Comparison of ENCODE assay signal across 28 cellular contexts in the genomic region with DNA sequence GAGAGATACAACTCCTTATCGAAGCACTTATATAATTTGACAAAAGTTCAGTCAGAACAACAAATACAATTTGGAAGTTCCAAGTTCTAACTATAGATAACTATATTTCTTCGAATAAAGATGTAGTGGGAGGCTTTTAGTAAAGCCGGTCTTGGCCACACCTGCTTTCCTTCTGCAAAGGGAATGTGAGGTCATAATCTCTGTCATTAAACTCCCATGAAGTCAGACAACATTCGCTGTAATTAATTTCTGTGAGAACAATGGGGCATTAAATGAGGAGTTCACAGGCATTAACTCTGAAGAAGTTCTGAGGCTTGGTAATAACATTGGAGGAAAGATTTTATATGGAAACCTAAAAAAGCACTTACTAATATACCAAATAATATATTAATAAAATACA.
DNase-seq lines count a peak whose midpoint lies in the region; ATAC-seq, FAIRE-seq and TF ChIP-seq lines count a peak whose summit lies in the region.
"Had no signal": no experiment of that assay in that cellular context is flagged by ENCODE, and none has a peak within 500 bp of the region (broad histone marks: within the 10 kb centered on the region; RNA-seq: fewer than 3 reads in every experiment).

No MANE protein-coding gene starts in this region.

- H3K4me3 Mint-ChIP-seq in mesothelial cell of epicardium: no peak overlapping the region
- H3K4me3 Mint-ChIP-seq: CD14-positive monocyte; CD4-positive, alpha-beta memory T cell; CD4-positive, CD25-positive, alpha-beta regulatory T cell; CD8-positive, alpha-beta memory T cell had no signal

- POLR2A ChIA-PET in endothelial cell of umbilical vein (lab: Charles Lee): no interaction called here

- CTCF ChIA-PET in endothelial cell of umbilical vein (lab: Charles Lee): no interaction called here

- peaks cover 58% of the 10 kb centered on the region for H3K4me1 ChIP-seq in SJCRH30
- peaks cover 27% of the 10 kb centered on the region for H3K4me1 ChIP-seq in endothelial cell of umbilical vein (ENCODE audit: control insufficient read depth, extremely low read depth, insufficient read depth, low read length)
- H3K4me1 ChIP-seq: BE2C, BLaER1 had no signal

- intact Hi-C loops in endothelial cell of umbilical vein (cut with micrococcal nuclease): loop anchor here (2.0 kb wide), 1 partner anchor 141 kb away; no protein-coding TSS in a partner anchor

- FAIRE-seq in endothelial cell of umbilical vein (lab: Jason Lieb, UNC): no peak
- FAIRE-seq: A204.1, GM12878, GM12892, GM18507 had no signal

- H3K27ac Mint-ChIP-seq in mesothelial cell of epicardium: peak overlapping the region; percentile 21
- H3K27ac Mint-ChIP-seq: CD4-positive, alpha-beta memory T cell; CD4-positive, CD25-positive, alpha-beta regulatory T cell; CD8-positive, alpha-beta memory T cell had no signal

- DNase-seq in NCI-H146 treated with DMSO at 0.1 percent for 48 hours (lab: John Stamatoyannopoulos, UW; ENCODE audit: unreplicated experiment) (peak; percentile 18), SJCRH30 (peak; percentile 16 to 67), endothelial cell of umbilical vein (ENCODE audit: low read depth, low spot score) (peak; percentile 21), mesothelial cell of epicardium (ENCODE audit: low spot score in 2 of 2, unreplicated experiment in 2 of 2) (no peak), islet precursor cell (no peak), amygdala (lab: John Stamatoyannopoulos, UW) (no peak)
- DNase-seq: 8988T; ACHN; BE2C; CD4-positive, alpha-beta memory T cell; CD4-positive, CD25-positive, alpha-beta regulatory T cell; CD8-positive, alpha-beta memory T cell; COR-L47; DMS 273 treated with DMSO at 0.1 percent for 48 hours; DMS153; DMS53; DMS79; DND-41; EL; GDM1 had no signal

- no peaks in the 10 kb centered on the region for H3K27me3 ChIP-seq in SJCRH30
- no peaks in the 10 kb centered on the region for H3K27me3 ChIP-seq in endothelial cell of umbilical vein (ENCODE audit: control insufficient read depth in 2 of 2, insufficient read depth in 2 of 2, low read length in 2 of 2)
- H3K27me3 ChIP-seq: BLaER1 had no signal

- peaks cover 2% of the 10 kb centered on the region for H3K36me3 Mint-ChIP-seq in mesothelial cell of epicardium
- H3K36me3 Mint-ChIP-seq: CD14-positive monocyte; CD4-positive, alpha-beta memory T cell; CD4-positive, CD25-positive, alpha-beta regulatory T cell; CD8-positive, alpha-beta memory T cell had no signal

- H4K20me1 ChIP-seq in endothelial cell of umbilical vein (replicated peaks; ENCODE audit: control insufficient read depth, extremely low read depth, insufficient read depth, low read length): no peaks in the 10 kb centered on the region
- H4K20me1 ChIP-seq: BLaER1 had no signal

- H3K9me3 ChIP-seq in SJCRH30 (replicated peaks) (no peaks in the 10 kb centered on the region), endothelial cell of umbilical vein (replicated peaks; ENCODE audit: control insufficient read depth, insufficient read depth, low read length) (no peaks in the 10 kb centered on the region)
- H3K9me3 ChIP-seq: BE2C, BLaER1 had no signal

- H3K36me3 ChIP-seq in SJCRH30: no peaks in the 10 kb centered on the region
- H3K36me3 ChIP-seq in endothelial cell of umbilical vein (ENCODE audit: control insufficient read depth in 2 of 2, extremely low read depth in 1 of 2, insufficient read depth in 2 of 2, low read length in 2 of 2): no peaks in the 10 kb centered on the region
- H3K36me3 ChIP-seq: BE2C, BLaER1 had no signal

- H3K4me1 Mint-ChIP-seq in mesothelial cell of epicardium: peaks cover 31% of the 10 kb centered on the region
- H3K4me1 Mint-ChIP-seq: CD14-positive monocyte; CD4-positive, alpha-beta memory T cell; CD4-positive, CD25-positive, alpha-beta regulatory T cell; CD8-positive, alpha-beta memory T cell had no signal

- no peak overlapping the region for H3K4me2 ChIP-seq in endothelial cell of umbilical vein (ENCODE audit: insufficient read depth, low read length)
- H3K4me2 ChIP-seq: BLaER1 had no signal

- no peaks in the 10 kb centered on the region for H3K9me1 ChIP-seq in endothelial cell of umbilical vein (replicated peaks; ENCODE audit: control insufficient read depth, extremely low read depth, insufficient read depth, low read length)

- peaks cover 7% of the 10 kb centered on the region for H3K9me3 Mint-ChIP-seq in mesothelial cell of epicardium

- peak overlapping the region; percentile 39 for H3K9ac ChIP-seq in endothelial cell of umbilical vein (replicated peaks; ENCODE audit: extremely low read depth, insufficient read depth, low read length)
- H3K9ac ChIP-seq: BLaER1 had no signal

- H3K79me2 ChIP-seq in endothelial cell of umbilical vein (ENCODE audit: control insufficient read depth, insufficient read depth, low read length): no peaks in the 10 kb centered on the region

- no peak overlapping the region for H3K4me3 ChIP-seq in SJCRH30
- H3K4me3 ChIP-seq in endothelial cell of umbilical vein (replicated peaks in 1 of 3; ENCODE audit: insufficient read depth in 1 of 3, low read depth in 1 of 3, low read length in 3 of 3): no peak overlapping the region
- H3K4me3 ChIP-seq: BLaER1, GM12878 had no signal

- no peak for TF ChIP-seq POLR2A in endothelial cell of umbilical vein (IDR thresholded peaks at IDR 0.05; ENCODE audit: low read depth, low read length)

- TF ChIP-seq CTCF in endothelial cell of umbilical vein (IDR thresholded peaks at IDR 0.05; ENCODE audit: extremely low read depth in 1 of 2, insufficient read depth in 1 of 2, low read depth in 1 of 2, low read length in 2 of 2) (no peak), mesothelial cell of epicardium (IDR thresholded peaks at IDR 0.05; ENCODE audit: unreplicated experiment) (no peak)

- H3K27me3 Mint-ChIP-seq in mesothelial cell of epicardium (ENCODE audit: low read depth): no peaks in the 10 kb centered on the region
- H3K27me3 Mint-ChIP-seq: CD4-positive, alpha-beta memory T cell; CD4-positive, CD25-positive, alpha-beta regulatory T cell; CD8-positive, alpha-beta memory T cell had no signal

- BruUV-seq in endothelial cell of umbilical vein (replicated peaks; lab: Mats Ljungman, UMichigan): no TSS peak

- ATAC-seq in HG02678 (IDR thresholded peaks at IDR 0.05; ENCODE audit: unreplicated experiment) (no peak), HG02884 (IDR thresholded peaks at IDR 0.05; ENCODE audit: unreplicated experiment) (no peak)
- ATAC-seq: GM12878 had no signal

- H3K27ac ChIP-seq in SJCRH30 (peak overlapping the region; percentile 42), endothelial cell of umbilical vein (ENCODE audit: insufficient read depth, low read depth, low read length) (peak overlapping the region; percentile 91)
- H3K27ac ChIP-seq: BLaER1 had no signal

- no peak overlapping the region for H2AFZ ChIP-seq in endothelial cell of umbilical vein (ENCODE audit: low read depth, low read length)

- dilution Hi-C loops in endothelial cell of umbilical vein (cut with MboI; ENCODE audit: extremely low pct_ligation_motif_present, low sequenced_read_pairs): no loop called here

TF ChIP-seq in endothelial cell of umbilical vein, 7 proteins besides CTCF, POLR2A, EP300 and RAD21:
- TF ChIP-seq EZH2 (IDR thresholded peaks at IDR 0.05; ENCODE audit: borderline replicate concordance, low read depth, low read length, severe bottlenecking): no peak
- no peak for TF ChIP-seq FOS (IDR thresholded peaks at IDR 0.05; ENCODE audit: borderline replicate concordance, insufficient read depth, low read length)
- no peak for TF ChIP-seq POLR2AphosphoS5 (IDR thresholded peaks at IDR 0.05; ENCODE audit: insufficient read depth, low read depth, low read length)
- no peak for TF ChIP-seq MAX (IDR thresholded peaks at IDR 0.05; ENCODE audit: insufficient read depth, insufficient read length)
- no peak for TF ChIP-seq GATA2 (IDR thresholded peaks at IDR 0.05; ENCODE audit: insufficient read depth, insufficient read length, low read depth, low read length)
- no peak for TF ChIP-seq MYC (IDR thresholded peaks at IDR 0.05; ENCODE audit: low read depth, low read length)
- TF ChIP-seq JUN (IDR thresholded peaks at IDR 0.05; ENCODE audit: borderline replicate concordance, insufficient read depth, insufficient read length, low read depth): no peak

Comparison
In these comparisons a context has a peak if more than half of its experiments do, and no peak if none do; other contexts are left out.
1. DNase-seq: peak in NCI-H146 treated with DMSO at 0.1 percent for 48 hours (single experiment), SJCRH30 (2 of 2) and endothelial cell of umbilical vein (single experiment); none in mesothelial cell of epicardium (0 of 2), islet precursor cell (single experiment) and amygdala (0 of 56).